ENCODE assay signal across 16 cellular contexts in genomic region chr7:115289966-115290365, GRCh38.
DNase-seq lines count a peak whose midpoint lies in the region; ATAC-seq and TF ChIP-seq lines count a peak whose summit lies in the region.
"Had no signal": no experiment of that assay in that cellular context is flagged by ENCODE, and none has a peak within 500 bp of the region (broad histone marks: within the 10 kb centered on the region; RNA-seq: fewer than 3 reads in every experiment).

No MANE protein-coding gene starts in this region.

- no peak for TF ChIP-seq CTCF in SK-N-SH (IDR thresholded peaks at IDR 0.05)
- TF ChIP-seq CTCF in body of pancreas (IDR thresholded peaks at IDR 0.05): no peak

- no peak for TF ChIP-seq POLR2A in body of pancreas (IDR thresholded peaks at IDR 0.05)

- peak in 1 of 2 experiments; percentile 31; a peak in 1 of 4 replicates for TF ChIP-seq EP300 in SK-N-SH (IDR thresholded peaks at IDR 0.05; ENCODE audit: borderline replicate concordance in 1 of 2, low read depth in 1 of 2, low read length in 1 of 2)

- no peaks in the 10 kb centered on the region for H3K79me2 ChIP-seq in SK-N-SH (ENCODE audit: insufficient read depth)

- intact Hi-C loops in body of pancreas (cut with DNase I): no loop called here

- 3% methylated on average over 2 of the region's 2 CpGs for WGBS in SK-N-SH (ENCODE audit: low lambda C conversion rate)
- 65 to 71% methylated on average over 2 of the region's 2 CpGs for WGBS in body of pancreas, 2 donors

- H3K9me3 ChIP-seq in SK-N-SH (no peaks in the 10 kb centered on the region), skeletal muscle satellite cell (replicated peaks; ENCODE audit: low read length) (no peaks in the 10 kb centered on the region), body of pancreas (no peaks in the 10 kb centered on the region)

- H3K36me3 ChIP-seq in SK-N-SH (replicated peaks in 1 of 2; ENCODE audit: control insufficient read depth in 1 of 2, insufficient read depth in 2 of 2, low read length in 1 of 2) (no peaks in the 10 kb centered on the region), skeletal muscle satellite cell (ENCODE audit: insufficient read depth, low read length) (no peaks in the 10 kb centered on the region), body of pancreas (replicated peaks in 1 of 2; ENCODE audit: insufficient read depth in 1 of 2, low read depth in 2 of 2) (no peaks in the 10 kb centered on the region)

- H3K9ac ChIP-seq in SK-N-SH (no peak overlapping the region), skeletal muscle satellite cell (ENCODE audit: low read depth, low read length) (no peak overlapping the region)

- H3K27ac ChIP-seq in SK-N-SH (ENCODE audit: low read depth in 2 of 2, low read length in 1 of 2) (peak overlapping the region; percentile 36 to 58; a peak in 3 of 4 replicates), body of pancreas (no peak overlapping the region)
- H3K27ac ChIP-seq: HL-60 had no signal

- peak overlapping the region; percentile 61; the same call in 1 of the 2 replicates for H2AFZ ChIP-seq in SK-N-SH (ENCODE audit: low read depth)

- peak; percentile 18 for DNase-seq in AG20443 (ENCODE audit: low spot score)
- no peak for DNase-seq in SK-N-SH
- DNase-seq in fibroblast of gingiva (ENCODE audit: low read depth): peak; percentile 14
- DNase-seq in body of pancreas: no peak
- no peak for DNase-seq in MV-4-11 (lab: John Stamatoyannopoulos, UW)
- no peak for DNase-seq in midbrain (lab: John Stamatoyannopoulos, UW)
- DNase-seq: DMS79 treated with DMSO at 0.1 percent for 48 hours; Karpas-422; NCI-H1048; NCI-H1436 treated with DMSO at 0.1 percent for 48 hours; NCI-H2081; NCI-H748 treated with DMSO at 0.1 percent for 48 hours; NK-92 treated with Interleukin-12 subunit alpha and Interleukin-12 subunit beta, amount 100 ng/mL, for 24 hours; Right ventricle myocardium superior had no signal

- H3K9me2 ChIP-seq in SK-N-SH: 0 out of 2 replicates have a peak, but pooled peaks cover 3% of the 10 kb centered on the region

- H3K4me1 ChIP-seq in SK-N-SH (ENCODE audit: control insufficient read depth in 1 of 2, insufficient read depth in 2 of 2, low read depth in 1 of 2, low read length in 1 of 2) (no peaks in the 10 kb centered on the region; a peak in 1 of 4 replicates), skeletal muscle satellite cell (ENCODE audit: control insufficient read depth, insufficient read depth, low read length) (peaks cover 15% of the 10 kb centered on the region), body of pancreas (no peaks in the 10 kb centered on the region)

- CTCF ChIA-PET in SK-N-SH (lab: Yijun Ruan, JAX): no interaction called here

- POLR2A ChIA-PET in SK-N-SH (lab: Yijun Ruan, JAX): no interaction called here

- TF ChIP-seq RAD21 in SK-N-SH (IDR thresholded peaks at IDR 0.05; ENCODE audit: low read length): no peak

- H3K4me2 ChIP-seq in SK-N-SH (peak overlapping the region; percentile 60; the same call in 1 of the 2 replicates), skeletal muscle satellite cell (ENCODE audit: low read length) (peak overlapping the region; percentile 38)

- no peak for ATAC-seq in body of pancreas

- H3F3A ChIP-seq in SK-N-SH (replicated peaks; ENCODE audit: insufficient read depth): no peaks in the 10 kb centered on the region

- H3K27me3 ChIP-seq in SK-N-SH (ENCODE audit: insufficient read depth) (no peaks in the 10 kb centered on the region), skeletal muscle satellite cell (ENCODE audit: control insufficient read depth, insufficient read depth, low read length) (no peaks in the 10 kb centered on the region), body of pancreas (no peaks in the 10 kb centered on the region)

- no peaks in the 10 kb centered on the region for H4K20me1 ChIP-seq in SK-N-SH (ENCODE audit: insufficient read depth)

- H3K4me3 ChIP-seq in SK-N-SH (ENCODE audit: low read depth in 2 of 2, low read length in 1 of 2) (no peak overlapping the region), skeletal muscle satellite cell (ENCODE audit: low read length) (no peak overlapping the region), body of pancreas (no peak overlapping the region)

TF ChIP-seq in SK-N-SH, 30 proteins besides CTCF, POLR2A, EP300 and RAD21:
- TF ChIP-seq TCF12 (IDR thresholded peaks at IDR 0.05) (peak; percentile 72), JUND (IDR thresholded peaks at IDR 0.05) (peak; percentile 32; the same call in 1 of the 2 replicates), TEAD4 (IDR thresholded peaks at IDR 0.05; ENCODE audit: borderline replicate concordance, insufficient read depth) (no peak)

Comparison
In these comparisons a context has a peak if more than half of its experiments do, and no peak if none do; other contexts are left out.
1. DNase-seq: peak in AG20443 (single experiment) and fibroblast of gingiva (single experiment); none in SK-N-SH (single experiment), body of pancreas (0 of 4), MV-4-11 (single experiment) and midbrain (single experiment).
2. H3K27ac ChIP-seq: peak in SK-N-SH (2 of 2); none in body of pancreas (0 of 4).